Comparison of ENCODE assay signal across 8 cellular contexts in the genomic region with DNA sequence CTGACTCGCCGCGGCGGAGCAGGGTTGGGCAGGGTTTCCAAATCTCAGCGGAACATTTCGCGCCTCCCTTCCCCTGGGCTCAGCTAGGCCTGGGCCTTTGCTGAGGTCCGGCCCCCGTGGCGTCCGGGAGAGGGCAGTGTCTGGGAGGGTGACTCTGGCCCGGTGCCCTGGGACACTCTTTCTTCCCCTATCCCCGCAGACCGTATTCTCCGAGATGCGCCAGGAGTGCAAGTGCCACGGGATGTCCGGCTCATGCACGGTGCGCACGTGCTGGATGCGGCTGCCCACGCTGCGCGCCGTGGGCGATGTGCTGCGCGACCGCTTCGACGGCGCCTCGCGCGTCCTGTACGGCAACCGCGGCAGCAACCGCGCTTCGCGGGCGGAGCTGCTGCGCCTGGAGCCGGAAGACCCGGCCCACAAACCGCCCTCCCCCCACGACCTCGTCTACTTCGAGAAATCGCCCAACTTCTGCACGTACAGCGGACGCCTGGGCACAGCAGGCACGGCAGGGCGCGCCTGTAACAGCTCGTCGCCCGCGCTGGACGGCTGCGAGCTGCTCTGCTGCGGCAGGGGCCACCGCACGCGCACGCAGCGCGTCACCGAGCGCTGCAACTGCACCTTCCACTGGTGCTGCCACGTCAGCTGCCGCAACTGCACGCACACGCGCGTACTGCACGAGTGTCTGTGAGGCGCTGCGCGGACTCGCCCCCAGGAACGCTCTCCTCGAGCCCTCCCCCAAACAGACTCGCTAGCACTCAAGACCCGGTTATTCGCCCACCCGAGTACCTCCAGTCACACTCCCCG. TPM values are rescaled to one million over a fixed set of nuclear protein-coding genes. Genes with fewer than 3 reads are reported as not detected.
A peak's percentile ranks its signal among the peaks of the same experiment; 100 is the strongest.
DNase-seq lines count a peak whose midpoint lies in the region; ATAC-seq and TF ChIP-seq lines count a peak whose summit lies in the region.

No MANE protein-coding gene starts in this region.

- H3K27ac ChIP-seq in AG04450 (ENCODE audit: low read depth, low read length) (no peak overlapping the region), IMR-90 (ENCODE audit: insufficient read depth, low read length) (no peak overlapping the region)

- H2AFZ ChIP-seq in IMR-90 (replicated peaks; ENCODE audit: low read length, poor library complexity): peak overlapping the region; percentile 84

- H3K9me1 ChIP-seq in IMR-90 (ENCODE audit: insufficient read depth, low read length): peaks cover 8% of the 10 kb centered on the region

- DNase-seq in AG04450 (ENCODE audit: low read depth, low spot score) (no peak), IMR-90 (peak; percentile 29), iPS-NIHi7 (ENCODE audit: extremely low spot score) (peak; percentile 68), AML-193 (lab: John Stamatoyannopoulos, UW) (no peak), HEK293T (ENCODE audit: extremely low spot score) (no peak)
- peak; percentile 57 for DNase-seq in activated naive CD4-positive, alpha-beta T cell treated with anti-CD3 and anti-CD28 coated beads, Interleukin-2, amount 50 U/mL, for 16 hours
- peak; percentile 46 for DNase-seq in stimulated activated naive CD4-positive, alpha-beta T cell treated with Interleukin-2 at 50 U/mL for 16 hours (lab: John Stamatoyannopoulos, UW)

- H3K14ac ChIP-seq in IMR-90 (replicated peaks; ENCODE audit: low read depth, low read length): no peak overlapping the region

- H4K20me1 ChIP-seq in IMR-90 (ENCODE audit: insufficient read depth, low read length): peaks cover 16% of the 10 kb centered on the region; the same call in 1 of the 2 replicates

- no peaks in the 10 kb centered on the region for H3K79me1 ChIP-seq in IMR-90 (ENCODE audit: low read depth in 1 of 2, low read length in 2 of 2)

- H4K5ac ChIP-seq in IMR-90 (ENCODE audit: low read depth, low read length): no peak overlapping the region

- no peak overlapping the region for H3K9ac ChIP-seq in IMR-90 (ENCODE audit: low read depth, low read length)

- TF ChIP-seq POLR2A in IMR-90 (IDR thresholded peaks at IDR 0.05; ENCODE audit: low read depth, low read length): no peak

- no peak overlapping the region for H2BK20ac ChIP-seq in IMR-90 (ENCODE audit: low read depth, low read length)

- H3K4ac ChIP-seq in IMR-90 (ENCODE audit: low read depth, low read length): no peak overlapping the region

- intact Hi-C loops in IMR-90 (cut with micrococcal nuclease): no loop called here

- no peak overlapping the region for H3K18ac ChIP-seq in IMR-90 (ENCODE audit: low read depth, low read length)

- no peak for TF ChIP-seq CTCF in AG04450 (IDR thresholded peaks at IDR 0.05; ENCODE audit: low read depth, low read length)
- no peak for TF ChIP-seq CTCF in IMR-90 (conservative IDR thresholded peaks at IDR 0.05; ENCODE audit: low read depth, low read length)

- H3K56ac ChIP-seq in IMR-90 (ENCODE audit: extremely low read depth, insufficient read depth, low read length): no peak overlapping the region

- H2BK15ac ChIP-seq in IMR-90 (ENCODE audit: low read depth, low read length): no peak overlapping the region

- TF ChIP-seq RAD21 in IMR-90 (IDR thresholded peaks at IDR 0.05; ENCODE audit: low read length): no peak

- H3K4me2 ChIP-seq in IMR-90 (ENCODE audit: low read depth, low read length): peak overlapping the region; percentile 8

- ATAC-seq in IMR-90 (ENCODE audit: low read depth) (no peak), GM18502 (IDR thresholded peaks at IDR 0.05; ENCODE audit: poor library complexity, unreplicated experiment) (no peak)

- POLR2A ChIA-PET in AG04450 (lab: Yijun Ruan, JAX): interaction anchor here (0.5 kb wide), 1 partner anchor 47 kb away, joined by 6 read pairs; no protein-coding TSS in a partner anchor
- POLR2A ChIA-PET in IMR-90 (lab: Charles Lee; ENCODE audit: unreplicated experiment): no interaction called here
- POLR2A ChIA-PET in HEK293T (lab: Yijun Ruan, JAX): no interaction called here

- 0 out of 2 replicates have a peak overlapping the region, but pooled peaks have one; percentile 12 for H3K23ac ChIP-seq in IMR-90 (ENCODE audit: low read depth, low read length)

- H3K27me3 ChIP-seq in AG04450 (ENCODE audit: control insufficient read depth, insufficient read depth, low read length) (peaks cover 84% of the 10 kb centered on the region), IMR-90 (ENCODE audit: control insufficient read depth, insufficient read depth, low read length) (peaks cover 95% of the 10 kb centered on the region)

- H3K4me3 ChIP-seq in AG04450 (ENCODE audit: low read depth, low read length): peak overlapping the region; percentile 36
- peak overlapping the region; percentile 16 for H3K4me3 ChIP-seq in IMR-90 (ENCODE audit: insufficient read depth, low read depth, low read length)

- no peak overlapping the region for H2BK5ac ChIP-seq in IMR-90 (ENCODE audit: low read depth, low read length, poor library complexity, severe bottlenecking)

- H4K8ac ChIP-seq in IMR-90 (ENCODE audit: low read depth in 2 of 2, low read length in 2 of 2): no peak overlapping the region

- H4K91ac ChIP-seq in IMR-90 (ENCODE audit: insufficient read depth, low read depth, low read length): no peak overlapping the region

- no TSS peak for BruUV-seq in IMR-90 (replicated peaks; lab: Mats Ljungman, UMichigan)

- no peak overlapping the region for H2AK9ac ChIP-seq in IMR-90 (replicated peaks; ENCODE audit: low read depth, low read length, poor library complexity)

- H3K9me3 ChIP-seq in AG04450 (ENCODE audit: control insufficient read depth, insufficient read depth, low read length) (peaks cover 5% of the 10 kb centered on the region; the same call in 1 of the 2 replicates), IMR-90 (ENCODE audit: control insufficient read depth, insufficient read depth, low read length) (no peaks in the 10 kb centered on the region)

- dilution Hi-C loops in IMR-90 (cut with HindIII; ENCODE audit: low sequenced_read_pairs, unreplicated experiment): no loop called here

- H2BK120ac ChIP-seq in IMR-90 (ENCODE audit: low read depth, low read length): no peak overlapping the region

- H2AK5ac ChIP-seq in IMR-90 (ENCODE audit: low read depth, low read length): no peak overlapping the region

- 2% methylated on average over 60 of the region's 91 CpGs; no CpG with 5 or more reads in 1 of the 2 experiments for WGBS in IMR-90 (ENCODE audit: extremely low coverage in 2 of 2, insufficient read length in 1 of 2), 2 experiments

- no peaks in the 10 kb centered on the region for H3K36me3 ChIP-seq in IMR-90 (ENCODE audit: control insufficient read depth, insufficient read depth, low read length)

- CTCF ChIA-PET in AG04450 (lab: Charles Lee): interaction anchor here (1.0 to 11.8 kb wide), 4 partner anchors 13 to 128 kb away, joined by 3 to 95 read pairs (median 6); no protein-coding TSS in a partner anchor
- CTCF ChIA-PET in IMR-90 (lab: Yijun Ruan, JAX): interaction anchor here (0.6 kb wide), 2 partner anchors 166 to 366 kb away, joined by 3 read pairs; no protein-coding TSS in a partner anchor
- CTCF ChIA-PET in HEK293T (lab: Yijun Ruan, JAX): no interaction called here

- H3K4me1 ChIP-seq in IMR-90 (ENCODE audit: control insufficient read depth, insufficient read depth, low read length): peaks cover 3% of the 10 kb centered on the region; the same call in 1 of the 2 replicates

- in situ Hi-C loops in IMR-90 (cut with MboI; ENCODE audit: low sequenced_read_pairs): no loop called here

TF ChIP-seq in IMR-90, 13 proteins besides CTCF, POLR2A, EP300 and RAD21 (continues in another document):
- TF ChIP-seq CEBPB (IDR thresholded peaks at IDR 0.05; ENCODE audit: low read depth, low read length) (no peak), SMC3 (IDR thresholded peaks at IDR 0.05; ENCODE audit: low read depth, low read length) (no peak), FOS (IDR thresholded peaks at IDR 0.05; ENCODE audit: low read depth, low read length) (no peak), MAZ (IDR thresholded peaks at IDR 0.05; ENCODE audit: borderline replicate concordance, low read depth, low read length) (no peak)

TF ChIP-seq in HEK293T, 16 proteins besides CTCF, POLR2A, EP300 and RAD21 (continues in another document):
- TF ChIP-seq ZNF384 (IDR thresholded peaks at IDR 0.05): no peak
- TF ChIP-seq SUZ12 (IDR thresholded peaks at IDR 0.05): no peak
- no peak for TF ChIP-seq L3MBTL2 (conservative IDR thresholded peaks at IDR 0.05)
- TF ChIP-seq ARNT (IDR thresholded peaks at IDR 0.05): no peak
- TF ChIP-seq CTBP1 (IDR thresholded peaks at IDR 0.05; ENCODE audit: borderline replicate concordance): no peak
- no peak for TF ChIP-seq SP1 (IDR thresholded peaks at IDR 0.05)

RNA-seq across cellular contexts. Expression of a gene that starts 3.0 kb away (rescaled TPM):
- not detected in 2 replicates for polyA plus RNA-seq in AG04450 (2011; rRNA removed)
- polyA minus RNA-seq in AG04450 (2011; rRNA and poly(A)+ RNA removed): not detected in 2 replicates
- total RNA-seq in IMR-90 (2012; rRNA removed): not detected in 2 replicates
- polyA plus RNA-seq in IMR-90 (2012; rRNA removed): not detected in 2 replicates
- not detected in 2 replicates for polyA plus RNA-seq in IMR-90 (2012; cell fraction: cytosol; rRNA removed)
- polyA plus RNA-seq in IMR-90 (2012; cell fraction: nucleus; rRNA removed; ENCODE audit: low replicate concordance): 0.08 TPM in 1 of 2 replicates, not detected in the other

RNA-seq across cellular contexts. Expression of a gene that starts 9.6 kb away (rescaled TPM):
- polyA plus RNA-seq in AG04450 (2011; rRNA removed): 0.24 and 0.26 TPM in 2 replicates
- 0.09 and 0.18 TPM in 2 replicates for polyA minus RNA-seq in AG04450 (2011; rRNA and poly(A)+ RNA removed)
- under 0.01 TPM in 2 replicates for total RNA-seq in IMR-90 (2012; rRNA removed)
- 0.26 and 0.53 TPM in 2 replicates for polyA plus RNA-seq in IMR-90 (2012; rRNA removed)
- polyA plus RNA-seq in IMR-90 (2012; cell fraction: cytosol; rRNA removed): 0.37 and 0.53 TPM in 2 replicates
- polyA plus RNA-seq in IMR-90 (2012; cell fraction: nucleus; rRNA removed; ENCODE audit: low replicate concordance): 1.4 and 1.9 TPM in 2 replicates

RNA-seq across cellular contexts. Expression of a gene that starts 18.0 kb away (rescaled TPM):
- 0.02 and 0.04 TPM in 2 replicates for polyA plus RNA-seq in AG04450 (2011; rRNA removed)
- 0.09 TPM in 2 replicates for polyA minus RNA-seq in AG04450 (2011; rRNA and poly(A)+ RNA removed)
- total RNA-seq in IMR-90 (2012; rRNA removed): under 0.01 and 0.18 TPM in 2 replicates
- polyA plus RNA-seq in IMR-90 (2012; rRNA removed): 0.21 and 0.22 TPM in 2 replicates
- polyA plus RNA-seq in IMR-90 (2012; cell fraction: cytosol; rRNA removed): 0.05 and 0.10 TPM in 2 replicates
- polyA plus RNA-seq in IMR-90 (2012; cell fraction: nucleus; rRNA removed; ENCODE audit: low replicate concordance): 0.95 and 1.1 TPM in 2 replicates

RNA-seq across cellular contexts. Expression of a gene that starts 23.9 kb away (rescaled TPM):
- 260 TPM in 2 replicates for polyA plus RNA-seq in AG04450 (2011; rRNA removed)
- polyA minus RNA-seq in AG04450 (2011; rRNA and poly(A)+ RNA removed): 129 and 145 TPM in 2 replicates
- total RNA-seq in IMR-90 (2012; rRNA removed): 97.7 and 103 TPM in 2 replicates
- 198 and 222 TPM in 2 replicates for polyA plus RNA-seq in IMR-90 (2012; rRNA removed)
- polyA plus RNA-seq in IMR-90 (2012; cell fraction: cytosol; rRNA removed): 112 and 114 TPM in 2 replicates
- polyA plus RNA-seq in IMR-90 (2012; cell fraction: nucleus; rRNA removed; ENCODE audit: low replicate concordance): 92.4 and 160 TPM in 2 replicates

RNA-seq across cellular contexts. Expression of a gene that starts 37.4 kb away (rescaled TPM):
- 112 and 130 TPM in 2 replicates for polyA plus RNA-seq in AG04450 (2011; rRNA removed)
- 42.9 and 54.6 TPM in 2 replicates for polyA minus RNA-seq in AG04450 (2011; rRNA and poly(A)+ RNA removed)
- 76.4 and 106 TPM in 2 replicates for total RNA-seq in IMR-90 (2012; rRNA removed)
- polyA plus RNA-seq in IMR-90 (2012; rRNA removed): 67.8 and 81.1 TPM in 2 replicates
- 32.2 and 43.2 TPM in 2 replicates for polyA plus RNA-seq in IMR-90 (2012; cell fraction: cytosol; rRNA removed)
- 17.6 and 73.2 TPM in 2 replicates for polyA plus RNA-seq in IMR-90 (2012; cell fraction: nucleus; rRNA removed; ENCODE audit: low replicate concordance)

Comparison
In these comparisons a context has a peak if more than half of its experiments do, and no peak if none do; other contexts are left out.
1. DNase-seq: peak in IMR-90 (single experiment), activated naive CD4-positive, alpha-beta T cell treated with anti-CD3 and anti-CD28 coated beads, Interleukin-2, amount 50 U/mL, for 16 hours (single experiment), iPS-NIHi7 (single experiment) and stimulated activated naive CD4-positive, alpha-beta T cell treated with Interleukin-2 at 50 U/mL for 16 hours (single experiment); none in AG04450 (single experiment), AML-193 (0 of 2) and HEK293T (single experiment).